12 cellular contexts compared by ENCODE assay signal in the genomic region with DNA sequence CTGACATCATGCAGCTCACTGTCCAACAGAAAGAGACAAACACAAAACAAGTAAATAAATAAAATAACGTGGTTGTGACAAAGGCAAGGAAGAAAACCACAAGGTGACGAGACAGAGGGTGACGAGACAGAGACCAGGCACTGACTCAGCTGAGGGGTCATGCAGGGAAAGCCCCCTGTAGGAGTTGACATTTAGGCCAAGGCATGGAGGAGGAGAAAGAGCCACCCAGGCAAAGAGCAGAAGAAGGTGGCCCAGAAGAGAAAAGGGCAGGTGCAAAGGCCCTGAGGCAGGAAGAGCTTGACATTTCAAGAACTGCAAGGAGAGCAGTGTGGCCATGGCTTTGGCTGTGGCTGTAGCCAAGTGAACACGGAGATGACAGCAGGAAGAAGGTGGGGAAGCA.
DNase-seq lines count a peak whose midpoint lies in the region; ATAC-seq lines count a peak whose summit lies in the region.
"Had no signal": no experiment of that assay in that cellular context is flagged by ENCODE, and none has a peak within 500 bp of the region (broad histone marks: within the 10 kb centered on the region; RNA-seq: fewer than 3 reads in every experiment).

No MANE protein-coding gene starts in this region.

- H3K27me3 Mint-ChIP-seq in effector memory CD8-positive, alpha-beta T cell = peaks cover 0 to 4% of the 10 kb centered on the region in 2 donors

- H3K36me3 Mint-ChIP-seq in effector memory CD8-positive, alpha-beta T cell (ENCODE audit: insufficient read depth) = no peaks in the 10 kb centered on the region
- H3K36me3 Mint-ChIP-seq: type B pancreatic cell had no signal

- peak; percentile 72 for DNase-seq in stimulated activated CD4-positive, alpha-beta T cell treated with anti-CD3 and anti-CD28 coated beads, Interleukin-15, amount 100 ng/mL, for 24 hours
- no peak for DNase-seq in stimulated activated CD4-positive, alpha-beta T cell treated with anti-CD3 and anti-CD28 coated beads, Interleukin-12 subunit alpha, Interleukin-12 subunit beta, amount 100 ng/mL, for 4 hours
- DNase-seq in activated CD8-positive, alpha-beta memory T cell treated with anti-CD3 and anti-CD28 coated beads for 4 hours (ENCODE audit: low read depth in 2 of 2) = peak; percentile 44 to 58
- no peak for DNase-seq in effector memory CD8-positive, alpha-beta T cell
- DNase-seq in HPDE6-E6E7 (ENCODE audit: extremely low spot score) (no peak), iPS-NIHi11 (ENCODE audit: low spot score) (no peak)
- DNase-seq: GDM1, NCI-H510A, Right ventricle myocardium superior had no signal

- H3K9me3 Mint-ChIP-seq in effector memory CD8-positive, alpha-beta T cell = peaks cover 4 to 8% of the 10 kb centered on the region in 2 donors

- peaks cover 22 to 32% of the 10 kb centered on the region in 2 donors for H3K4me1 Mint-ChIP-seq in effector memory CD8-positive, alpha-beta T cell (ENCODE audit: low read depth in 2 of 2)

- no peak overlapping the region for H3K4me3 Mint-ChIP-seq in effector memory CD8-positive, alpha-beta T cell
- H3K4me3 Mint-ChIP-seq: type B pancreatic cell had no signal

- H3K27ac Mint-ChIP-seq in effector memory CD8-positive, alpha-beta T cell = peak overlapping the region; percentile 62 to 76
- H3K27ac Mint-ChIP-seq: type B pancreatic cell had no signal

- no peak for ATAC-seq in effector memory CD8-positive, alpha-beta T cell (replicated peaks)
- no peak for ATAC-seq in HG03097 (IDR thresholded peaks at IDR 0.05; ENCODE audit: low FRiP score, unreplicated experiment)
- no peak for ATAC-seq in HG03469 (IDR thresholded peaks at IDR 0.05; ENCODE audit: unreplicated experiment)

Comparison
In these comparisons a context has a peak if more than half of its experiments do, and no peak if none do; other contexts are left out.
1. DNase-seq: peak in stimulated activated CD4-positive, alpha-beta T cell treated with anti-CD3 and anti-CD28 coated beads, Interleukin-15, amount 100 ng/mL, for 24 hours (single experiment) and activated CD8-positive, alpha-beta memory T cell treated with anti-CD3 and anti-CD28 coated beads for 4 hours (2 of 2); none in stimulated activated CD4-positive, alpha-beta T cell treated with anti-CD3 and anti-CD28 coated beads, Interleukin-12 subunit alpha, Interleukin-12 subunit beta, amount 100 ng/mL, for 4 hours (single experiment), effector memory CD8-positive, alpha-beta T cell (0 of 3), HPDE6-E6E7 (single experiment) and iPS-NIHi11 (single experiment).